Comparison of ENCODE assay signal across 20 cellular contexts in genomic region chr7:150503581-150503980, GRCh38. TPM values are rescaled to one million over a fixed set of nuclear protein-coding genes. Genes with fewer than 3 reads are reported as not detected.
DNase-seq lines count a peak whose midpoint lies in the region; ATAC-seq, FAIRE-seq and TF ChIP-seq lines count a peak whose summit lies in the region.
"Had no signal": no experiment of that assay in that cellular context is flagged by ENCODE, and none has a peak within 500 bp of the region (broad histone marks: within the 10 kb centered on the region; RNA-seq: fewer than 3 reads in every experiment).

No MANE protein-coding gene starts in this region.

- no peak for TF ChIP-seq RAD21 in K562 (CRISPR knock-in tag; conservative IDR thresholded peaks at IDR 0.05 in 1 of 2, IDR thresholded peaks at IDR 0.05 in 1 of 2)

- H3K79me2 ChIP-seq in K562 (ENCODE audit: control insufficient read depth, insufficient read depth, low read length), result no peaks in the 10 kb centered on the region

- peak; percentile 37 for DNase-seq in activated naive CD4-positive, alpha-beta T cell treated with Interleukin-2 at 50 U/mL for 16 hours
- no peak for DNase-seq in activated naive CD4-positive, alpha-beta T cell treated with anti-CD3 and anti-CD28 coated beads, Interleukin-2, amount 50 U/mL, for 16 hours
- DNase-seq in activated CD4-positive, alpha-beta T cell treated with anti-CD3 and anti-CD28 coated beads, Interleukin-2, amount 10 ng/mL, durations not matched to agents 24 days and 14 days, result peak; percentile 74
- DNase-seq in K562 (ENCODE audit: extremely low read depth in 1 of 4, low spot score in 3 of 4), result no peak
- no peak for DNase-seq in stimulated activated effector memory CD8-positive, alpha-beta T cell treated with anti-CD3 and anti-CD28 coated beads, Interleukin-12 subunit alpha, Interleukin-12 subunit beta, amount 100 ng/mL, for 72 hours (ENCODE audit: low spot score in 2 of 2)
- no peak for DNase-seq in posterior vena cava (ENCODE audit: low spot score)
- DNase-seq: GM23248, left cardiac atrium, NCI-H2081, NCI-H510A treated with DMSO at 0.1 percent for 48 hours, nucleus accumbens had no signal

- H3K9me3 ChIP-seq in K562 (replicated peaks; ENCODE audit: control insufficient read depth, insufficient read depth, low read depth, low read length), result no peaks in the 10 kb centered on the region
- H3K9me3 ChIP-seq: esophagus muscularis mucosa, right atrium auricular region, vagina had no signal

- no peak overlapping the region for H2AFZ ChIP-seq in K562 (ENCODE audit: low read depth, low read length)
- H2AFZ ChIP-seq: GM23248 had no signal

- TF ChIP-seq POLR2A in K562 (conservative IDR thresholded peaks at IDR 0.05), result no peak

- H3K27ac ChIP-seq in K562 (ENCODE audit: extremely low read depth, low read depth, low read length), result no peak overlapping the region
- H3K27ac ChIP-seq: cardiac muscle cell, esophagus muscularis mucosa, GM23248, right atrium auricular region, RWPE1, vagina had no signal

- peaks cover 71% of the 10 kb centered on the region for H3K4me1 Mint-ChIP-seq in activated CD4-positive, alpha-beta T cell treated with anti-CD3 and anti-CD28 coated beads, Interleukin-2, amount 10 ng/mL, durations not matched to agents 24 days and 14 days
- peaks cover 59% of the 10 kb centered on the region for H3K4me1 Mint-ChIP-seq in stimulated activated effector memory CD8-positive, alpha-beta T cell treated with anti-CD3 and anti-CD28 coated beads, Interleukin-12 subunit alpha, Interleukin-12 subunit beta, amount 100 ng/mL, for 72 hours

- H3K36me3 ChIP-seq in K562 (ENCODE audit: control insufficient read depth, insufficient read depth, low read length), result no peaks in the 10 kb centered on the region
- H3K36me3 ChIP-seq: cardiac muscle cell, esophagus muscularis mucosa, right atrium auricular region, vagina had no signal

- no peaks in the 10 kb centered on the region for H4K20me1 ChIP-seq in K562 (replicated peaks; ENCODE audit: control insufficient read depth, insufficient read depth, low read length)

- H3K27ac Mint-ChIP-seq in activated CD4-positive, alpha-beta T cell treated with anti-CD3 and anti-CD28 coated beads, Interleukin-2, amount 10 ng/mL, durations not matched to agents 24 days and 14 days, result peak overlapping the region; percentile 93
- peak overlapping the region; percentile 82 for H3K27ac Mint-ChIP-seq in stimulated activated effector memory CD8-positive, alpha-beta T cell treated with anti-CD3 and anti-CD28 coated beads, Interleukin-12 subunit alpha, Interleukin-12 subunit beta, amount 100 ng/mL, for 72 hours

- no peak for TF ChIP-seq EP300 in K562 (IDR thresholded peaks at IDR 0.05; ENCODE audit: low read length)

- no peak overlapping the region for H3K9ac ChIP-seq in K562 (ENCODE audit: insufficient read depth in 1 of 2, low read depth in 2 of 2, low read length in 2 of 2)
- H3K9ac ChIP-seq: GM23248 had no signal

- H3K9me1 ChIP-seq in K562 (ENCODE audit: control insufficient read depth, insufficient read depth, low read length), result no peaks in the 10 kb centered on the region

- POLR2A ChIA-PET in K562 (lab: Yijun Ruan, JAX), result no interaction called here

- H3K4me1 ChIP-seq in K562 (replicated peaks in 1 of 2; ENCODE audit: control insufficient read depth in 2 of 2, insufficient read depth in 2 of 2, low read length in 2 of 2), result no peaks in the 10 kb centered on the region
- H3K4me1 ChIP-seq: esophagus muscularis mucosa, right atrium auricular region, vagina had no signal

- BruUV-seq in K562 (replicated peaks; lab: Mats Ljungman, UMichigan), result no TSS peak

- TF ChIP-seq CTCF in K562 (IDR thresholded peaks at IDR 0.05 in 2 of 3, conservative IDR thresholded peaks at IDR 0.05 in 1 of 3; ENCODE audit: insufficient read depth in 2 of 3, low read depth in 1 of 3, low read length in 3 of 3), result no peak

- H3K27me3 ChIP-seq in K562 (ENCODE audit: control insufficient read depth in 2 of 2, insufficient read depth in 2 of 2, low read length in 2 of 2), result peaks cover 4 to 9% of the 10 kb centered on the region in 2 experiments; a peak in 1 of 5 replicates
- H3K27me3 ChIP-seq: cardiac muscle cell, esophagus muscularis mucosa, right atrium auricular region, vagina had no signal

- 1% methylated on average over 3 of the region's 3 CpGs for WGBS in K562 (ENCODE audit: insufficient coverage, low coverage, missing lambda C conversion rate)

- peak overlapping the region; percentile 58 for H3K4me3 Mint-ChIP-seq in activated CD4-positive, alpha-beta T cell treated with anti-CD3 and anti-CD28 coated beads, Interleukin-2, amount 10 ng/mL, durations not matched to agents 24 days and 14 days
- H3K4me3 Mint-ChIP-seq in stimulated activated effector memory CD8-positive, alpha-beta T cell treated with anti-CD3 and anti-CD28 coated beads, Interleukin-12 subunit alpha, Interleukin-12 subunit beta, amount 100 ng/mL, for 72 hours, result peak overlapping the region; percentile 26

- ATAC-seq in K562 (no peak), HG03565 (IDR thresholded peaks at IDR 0.05; ENCODE audit: unreplicated experiment) (no peak), GM21723 (IDR thresholded peaks at IDR 0.05; ENCODE audit: unreplicated experiment) (no peak)
- ATAC-seq in stimulated activated effector memory CD8-positive, alpha-beta T cell treated with anti-CD3 and anti-CD28 coated beads, Interleukin-12 subunit alpha, Interleukin-12 subunit beta, amount 100 ng/mL, for 72 hours, result peak; percentile 58
- ATAC-seq: left cardiac atrium had no signal

- H3K27me3 Mint-ChIP-seq in activated CD4-positive, alpha-beta T cell treated with anti-CD3 and anti-CD28 coated beads, Interleukin-2, amount 10 ng/mL, durations not matched to agents 24 days and 14 days, result no peaks in the 10 kb centered on the region

- intact Hi-C loops in activated CD4-positive, alpha-beta T cell treated with anti-CD3 and anti-CD28 coated beads, Interleukin-2, amount 10 ng/mL, durations not matched to agents 24 days and 14 days (cut with micrococcal nuclease), result no loop called here
- intact Hi-C loops in K562 (cut with micrococcal nuclease) (no loop called here), posterior vena cava (cut with DNase I) (no loop called here)

- FAIRE-seq in K562 (lab: Jason Lieb, UNC), result no peak
- FAIRE-seq: GM18507 had no signal

- H3K9me3 Mint-ChIP-seq in activated CD4-positive, alpha-beta T cell treated with anti-CD3 and anti-CD28 coated beads, Interleukin-2, amount 10 ng/mL, durations not matched to agents 24 days and 14 days, result peaks cover 16% of the 10 kb centered on the region
- peaks cover 5% of the 10 kb centered on the region for H3K9me3 Mint-ChIP-seq in stimulated activated effector memory CD8-positive, alpha-beta T cell treated with anti-CD3 and anti-CD28 coated beads, Interleukin-12 subunit alpha, Interleukin-12 subunit beta, amount 100 ng/mL, for 72 hours

- in situ Hi-C loops in K562 (cut with MboI), result no loop called here

- no peak overlapping the region for H3K4me3 ChIP-seq in K562
- H3K4me3 ChIP-seq: cardiac muscle cell, esophagus muscularis mucosa, GM23248, right atrium auricular region, vagina had no signal

- peaks cover 33% of the 10 kb centered on the region for H3K36me3 Mint-ChIP-seq in activated CD4-positive, alpha-beta T cell treated with anti-CD3 and anti-CD28 coated beads, Interleukin-2, amount 10 ng/mL, durations not matched to agents 24 days and 14 days (ENCODE audit: low read depth)
- no peaks in the 10 kb centered on the region for H3K36me3 Mint-ChIP-seq in stimulated activated effector memory CD8-positive, alpha-beta T cell treated with anti-CD3 and anti-CD28 coated beads, Interleukin-12 subunit alpha, Interleukin-12 subunit beta, amount 100 ng/mL, for 72 hours

- no peak overlapping the region for H3K4me2 ChIP-seq in K562 (ENCODE audit: insufficient read depth, low read length)

- CTCF ChIA-PET in K562 (lab: Yijun Ruan, JAX; ENCODE audit: low intra/inter-chr PET ratio), result no interaction called here

RNA-seq across cellular contexts. Expression of gene GIMAP7, which starts 11.1 kb away (rescaled TPM):
- 40.5 and 45.0 TPM in 2 replicates for total RNA-seq in activated CD4-positive, alpha-beta T cell treated with anti-CD3 and anti-CD28 coated beads, Interleukin-2, amount 10 ng/mL, durations not matched to agents 24 days and 14 days
- total RNA-seq in K562 (2011; cell fraction: chromatin; rRNA removed; ENCODE audit: low replicate concordance), result not detected in 2 replicates
- not detected in 2 replicates for total RNA-seq in K562 (2011; cell fraction: nucleolus; rRNA removed)
- not detected in 2 replicates for total RNA-seq in K562 (2011; cell fraction: nucleoplasm; rRNA removed)
- total RNA-seq in K562 (2014; rRNA removed) (not detected in 2 replicates), K562 (2014; rRNA removed; fragmentation: Illumina TruSeq; extraction: Trizol) (not detected in 2 replicates), K562 (2015; rRNA removed; fragmentation: Illumina TruSeq; extraction: Trizol) (not detected in 2 replicates), K562 (2021) (0.25 and 0.42 TPM in 2 replicates), posterior vena cava (10 to 100 TPM; 23.5 to 23.8 TPM)
- polyA plus RNA-seq in K562 (2011; rRNA removed) (not detected in 2 replicates), K562 (2014; fragmentation: Illumina TruSeq; extraction: Trizol) (not detected in 2 replicates), K562 (2014; fragmentation: Nextera tagmentation; extraction: Ambion mirVana) (not detected), K562 (2014; rRNA removed) (not detected in 2 replicates)
- polyA plus RNA-seq in K562 (2011; cell fraction: cytosol; rRNA removed), result not detected in 2 replicates
- polyA plus RNA-seq in K562 (2011; cell fraction: nucleus; rRNA removed), result not detected in 2 replicates
- polyA plus RNA-seq in K562 (2012), result not detected in 2 replicates
- polyA minus RNA-seq in K562 (2011; rRNA and poly(A)+ RNA removed), result not detected in 2 replicates
- polyA minus RNA-seq in K562 (2011; cell fraction: cytosol; rRNA and poly(A)+ RNA removed), result not detected in 2 replicates
- not detected in 2 replicates for polyA minus RNA-seq in K562 (2011; cell fraction: nucleus; rRNA and poly(A)+ RNA removed)
- total RNA-seq: cardiac muscle cell, Daoy, GM23248 had no signal
- polyA plus RNA-seq: cardiac muscle cell, GM23248 had no signal

RNA-seq across cellular contexts. Expression of gene GIMAP8, which starts 53.2 kb away (rescaled TPM):
- 7.9 and 8.5 TPM in 2 replicates for total RNA-seq in activated CD4-positive, alpha-beta T cell treated with anti-CD3 and anti-CD28 coated beads, Interleukin-2, amount 10 ng/mL, durations not matched to agents 24 days and 14 days
- not detected in 2 replicates for total RNA-seq in K562 (2011; cell fraction: chromatin; rRNA removed; ENCODE audit: low replicate concordance)
- total RNA-seq in K562 (2011; cell fraction: nucleolus; rRNA removed), result not detected in 2 replicates
- not detected in 2 replicates for total RNA-seq in K562 (2011; cell fraction: nucleoplasm; rRNA removed)
- total RNA-seq in K562 (2014; rRNA removed), result not detected in 2 replicates
- total RNA-seq in K562 (2014; rRNA removed; fragmentation: Illumina TruSeq; extraction: Trizol), result not detected in 2 replicates
- total RNA-seq in K562 (2015; rRNA removed; fragmentation: Illumina TruSeq; extraction: Trizol), result not detected in 2 replicates
- 0.16 TPM in 1 of 2 replicates, not detected in the other for total RNA-seq in K562 (2021)
- polyA plus RNA-seq in K562 (2011; rRNA removed), result not detected in 2 replicates
- polyA plus RNA-seq in K562 (2011; cell fraction: cytosol; rRNA removed), result not detected in 2 replicates
- not detected in 2 replicates for polyA plus RNA-seq in K562 (2011; cell fraction: nucleus; rRNA removed)
- polyA plus RNA-seq in K562 (2012), result 0.01 TPM in 2 replicates
- not detected in 2 replicates for polyA plus RNA-seq in K562 (2014; fragmentation: Illumina TruSeq; extraction: Trizol)
- not detected for polyA plus RNA-seq in K562 (2014; fragmentation: Nextera tagmentation; extraction: Ambion mirVana)
- not detected in 2 replicates for polyA plus RNA-seq in K562 (2014; rRNA removed)
- polyA minus RNA-seq in K562 (2011; rRNA and poly(A)+ RNA removed), result not detected in 2 replicates
- polyA minus RNA-seq in K562 (2011; cell fraction: cytosol; rRNA and poly(A)+ RNA removed), result not detected in 2 replicates
- not detected in 2 replicates for polyA minus RNA-seq in K562 (2011; cell fraction: nucleus; rRNA and poly(A)+ RNA removed)
- 10 to 100 TPM; 12.9 to 15.4 TPM for total RNA-seq in posterior vena cava
- total RNA-seq: Daoy, GM23248 had no signal
- polyA plus RNA-seq: cardiac muscle cell, GM23248 had no signal

Comparison
In these comparisons a context has a peak if more than half of its experiments do, and no peak if none do; other contexts are left out.
1. DNase-seq: peak in activated naive CD4-positive, alpha-beta T cell treated with Interleukin-2 at 50 U/mL for 16 hours (single experiment) and activated CD4-positive, alpha-beta T cell treated with anti-CD3 and anti-CD28 coated beads, Interleukin-2, amount 10 ng/mL, durations not matched to agents 24 days and 14 days (single experiment); none in activated naive CD4-positive, alpha-beta T cell treated with anti-CD3 and anti-CD28 coated beads, Interleukin-2, amount 50 U/mL, for 16 hours (single experiment), K562 (0 of 4), stimulated activated effector memory CD8-positive, alpha-beta T cell treated with anti-CD3 and anti-CD28 coated beads, Interleukin-12 subunit alpha, Interleukin-12 subunit beta, amount 100 ng/mL, for 72 hours (0 of 2) and posterior vena cava (single experiment).
2. RNA of gene GIMAP7, which starts 11.1 kb away (total RNA-seq): 40.5 to 45.0 TPM in activated CD4-positive, alpha-beta T cell treated with anti-CD3 and anti-CD28 coated beads, Interleukin-2, amount 10 ng/mL, durations not matched to agents 24 days and 14 days and 23.5 to 23.8 TPM in posterior vena cava; 0.25 to 0.42 TPM in K562; every median in the first group is over 10 times any median in the second.